Comparison of ENCODE assay signal across 25 cellular contexts in genomic region chr12:95131589-95132335, GRCh38. TPM values are rescaled to one million over a fixed set of nuclear protein-coding genes. Genes with fewer than 3 reads are reported as not detected.
A peak's percentile ranks its signal among the peaks of the same experiment; 100 is the strongest.
DNase-seq lines count a peak whose midpoint lies in the region; ATAC-seq, FAIRE-seq and TF ChIP-seq lines count a peak whose summit lies in the region.
"Had no signal": no experiment of that assay in that cellular context is flagged by ENCODE, and none has a peak within 500 bp of the region (broad histone marks: within the 10 kb centered on the region; RNA-seq: fewer than 3 reads in every experiment).

No MANE protein-coding gene starts in this region.

- whole genome bisulfite sequencing in K562 (ENCODE audit: insufficient coverage, low coverage, missing lambda C conversion rate), result 85% methylated on average over 10 of the region's 10 CpGs
- no CpG with 5 or more reads among the region's 10 CpGs for WGBS in H9 (ENCODE audit: extremely low coverage, insufficient read length, low lambda C conversion rate)

- no peak overlapping the region for H2BK15ac ChIP-seq in H9 (ENCODE audit: low read depth, low read length)

- H3K27me3 ChIP-seq in K562 (ENCODE audit: control insufficient read depth in 2 of 2, insufficient read depth in 2 of 2, low read length in 2 of 2) (no peaks in the 10 kb centered on the region), tibial artery (no peaks in the 10 kb centered on the region), H9 (ENCODE audit: insufficient read depth, low read length) (no peaks in the 10 kb centered on the region)
- H3K27me3 ChIP-seq: body of pancreas, MG63, neural progenitor cell had no signal

- H2BK120ac ChIP-seq in H9 (ENCODE audit: low read depth, low read length, poor library complexity, severe bottlenecking), result no peak overlapping the region

- H4K5ac ChIP-seq in H9 (ENCODE audit: insufficient read length, low read depth, low read length), result no peak overlapping the region

- no peak overlapping the region for H3K4ac ChIP-seq in H9 (ENCODE audit: low read depth, low read length)

- no peak overlapping the region for H3K27ac Mint-ChIP-seq in H9
- H3K27ac Mint-ChIP-seq: activated CD4-positive, alpha-beta T cell treated with anti-CD3 and anti-CD28 coated beads for 36 hours; HFFc6; immature natural killer cell; neural progenitor cell; T-helper 1 cell treated with Interleukin-12 subunit alpha and Interleukin-12 subunit beta and Interleukin-4 antibody, amounts not matched to agents 30 μg/mL and 1 μg/mL, for 36 hours had no signal

- peaks cover 7% of the 10 kb centered on the region; the same call in 1 of the 3 replicates for H3K36me3 ChIP-seq in K562 (ENCODE audit: control insufficient read depth, insufficient read depth, low read length)
- peaks cover 0 to 16% (median 0%) of the 10 kb centered on the region in 3 donors for H3K36me3 ChIP-seq in tibial artery
- H3K36me3 ChIP-seq: MG63 had no signal

- H3K9me1 ChIP-seq in K562 (ENCODE audit: control insufficient read depth, insufficient read depth, low read length), result no peaks in the 10 kb centered on the region

- no peak for TF ChIP-seq RAD21 in K562 (CRISPR knock-in tag; conservative IDR thresholded peaks at IDR 0.05 in 1 of 2, IDR thresholded peaks at IDR 0.05 in 1 of 2)

- H3K27ac ChIP-seq in K562 (ENCODE audit: extremely low read depth, low read depth, low read length) (no peak overlapping the region), tibial artery (peak overlapping the region; percentile 2 to 15), H9 (ENCODE audit: insufficient read length, low read depth, low read length) (no peak overlapping the region)
- H3K27ac ChIP-seq: body of pancreas, neural progenitor cell had no signal

- DNase-seq in NOMO-1 treated with DMSO at 0.1 percent for 48 hours (lab: John Stamatoyannopoulos, UW; ENCODE audit: unreplicated experiment) (peak; percentile 45), NOMO-1 treated with dmso at 0.1 percent for 144 hours (lab: John Stamatoyannopoulos, UW; ENCODE audit: unreplicated experiment) (no peak), K562 (ENCODE audit: extremely low read depth in 1 of 4, low spot score in 3 of 4) (no peak), left lobe of liver (ENCODE audit: low spot score) (no peak), tibial artery (peak in 1 of 2 donors; percentile 32), H9 (no peak), NCI-H1048 (lab: John Stamatoyannopoulos, UW) (no peak)
- DNase-seq: activated CD4-positive, alpha-beta T cell treated with anti-CD3 and anti-CD28 coated beads for 36 hours; activated gamma-delta T cell; body of pancreas; foreskin melanocyte; HFFc6; hippocampal formation; immature natural killer cell; KBM-7; MG63; NCI-H1694; NCI-H2171; NCI-H510A treated with DMSO at 0.1 percent for 48 hours; NK-92 treated with Interleukin-12 subunit alpha and Interleukin-12 subunit beta, amount 100 ng/mL, for 24 hours had no signal

- H3K4me1 ChIP-seq in K562 (replicated peaks in 1 of 2; ENCODE audit: control insufficient read depth in 2 of 2, insufficient read depth in 2 of 2, low read length in 2 of 2) (no peaks in the 10 kb centered on the region), tibial artery (peaks cover 0 to 14% (median 0%) of the 10 kb centered on the region in 4 donors), H9 (ENCODE audit: insufficient read depth, low read length) (no peaks in the 10 kb centered on the region)
- H3K4me1 ChIP-seq: body of pancreas, neural progenitor cell had no signal

- no peak overlapping the region for H2BK20ac ChIP-seq in H9 (ENCODE audit: low read depth, low read length, poor library complexity, severe bottlenecking)

- no peak overlapping the region for H2BK12ac ChIP-seq in H9 (ENCODE audit: insufficient read length, low read depth, low read length)

- no peak overlapping the region for H3K9ac ChIP-seq in K562 (ENCODE audit: insufficient read depth in 1 of 2, low read depth in 2 of 2, low read length in 2 of 2)
- H3K9ac ChIP-seq in H9 (ENCODE audit: extremely low read depth, insufficient read length, low read length), result no peak overlapping the region
- H3K9ac ChIP-seq: neural progenitor cell had no signal

- H3K9me3 ChIP-seq in K562 (replicated peaks; ENCODE audit: control insufficient read depth, insufficient read depth, low read depth, low read length) (no peaks in the 10 kb centered on the region), tibial artery (no peaks in the 10 kb centered on the region), H9 (ENCODE audit: control insufficient read depth, low read depth, low read length) (no peaks in the 10 kb centered on the region)
- H3K9me3 ChIP-seq: body of pancreas, MG63 had no signal

- H3K4me3 Mint-ChIP-seq in H9, result no peak overlapping the region
- H3K4me3 Mint-ChIP-seq: activated CD4-positive, alpha-beta T cell treated with anti-CD3 and anti-CD28 coated beads for 36 hours; HFFc6; immature natural killer cell; neural progenitor cell; T-helper 1 cell treated with Interleukin-12 subunit alpha and Interleukin-12 subunit beta and Interleukin-4 antibody, amounts not matched to agents 30 μg/mL and 1 μg/mL, for 36 hours had no signal

- H3K4me2 ChIP-seq in K562 (ENCODE audit: insufficient read depth, low read length) (no peak overlapping the region), H9 (ENCODE audit: insufficient read depth, insufficient read length, low read length) (no peak overlapping the region)
- H3K4me2 ChIP-seq: neural progenitor cell had no signal

- ATAC-seq in K562, result no peak
- peak; percentile 41 for ATAC-seq in left lobe of liver
- no peak for ATAC-seq in HG03521 (IDR thresholded peaks at IDR 0.05; ENCODE audit: unreplicated experiment)
- ATAC-seq: activated CD4-positive, alpha-beta T cell treated with anti-CD3 and anti-CD28 coated beads for 36 hours; body of pancreas had no signal

- H3K9me3 Mint-ChIP-seq in H9, result no peaks in the 10 kb centered on the region
- H3K9me3 Mint-ChIP-seq: HFFc6; immature natural killer cell; neural progenitor cell; T-helper 1 cell treated with Interleukin-12 subunit alpha and Interleukin-12 subunit beta and Interleukin-4 antibody, amounts not matched to agents 30 μg/mL and 1 μg/mL, for 36 hours had no signal

- H3K79me2 ChIP-seq in K562 (ENCODE audit: control insufficient read depth, insufficient read depth, low read length) (no peaks in the 10 kb centered on the region), H9 (ENCODE audit: insufficient read depth, low read length) (no peaks in the 10 kb centered on the region)

- no peak for TF ChIP-seq EP300 in K562 (IDR thresholded peaks at IDR 0.05; ENCODE audit: low read length)

- H3K4me3 ChIP-seq in K562 (no peak overlapping the region), tibial artery (no peak overlapping the region)
- H3K4me3 ChIP-seq: body of pancreas, MG63, neural progenitor cell had no signal

- intact Hi-C loops in K562 (cut with micrococcal nuclease) (loop anchor here (5.0 kb wide), 1 partner anchor 86 kb away; the partner anchor contains the start of genes FGD6 and VEZT), tibial artery (cut with DNase I; ENCODE audit: low total_unique reads) (no loop called here)

- FAIRE-seq in K562 (lab: Jason Lieb, UNC), result no peak
- FAIRE-seq: A204.1, GM19239 had no signal

- H3K4me1 Mint-ChIP-seq in H9, result no peaks in the 10 kb centered on the region
- H3K4me1 Mint-ChIP-seq: activated CD4-positive, alpha-beta T cell treated with anti-CD3 and anti-CD28 coated beads for 36 hours; immature natural killer cell; neural progenitor cell had no signal

- peaks cover 20 to 76% (median 32%) of the 10 kb centered on the region in 3 experiments for H3K36me3 Mint-ChIP-seq in H9 (ENCODE audit: insufficient read depth in 1 of 3, low read depth in 3 of 3)
- H3K36me3 Mint-ChIP-seq: immature natural killer cell had no signal

- TF ChIP-seq CTCF in K562 (IDR thresholded peaks at IDR 0.05 in 2 of 3, conservative IDR thresholded peaks at IDR 0.05 in 1 of 3; ENCODE audit: insufficient read depth in 2 of 3, low read depth in 1 of 3, low read length in 3 of 3) (no peak), tibial artery (IDR thresholded peaks at IDR 0.05) (no peak), H9 (conservative IDR thresholded peaks at IDR 0.05) (no peak)

- POLR2A ChIA-PET in K562 (lab: Yijun Ruan, JAX), result no interaction called here

- no peaks in the 10 kb centered on the region for H3K79me1 ChIP-seq in H9 (ENCODE audit: insufficient read depth, low read depth, low read length, poor library complexity, severe bottlenecking)

- H2AK5ac ChIP-seq in H9 (ENCODE audit: insufficient read length, low read length), result no peak overlapping the region

- H4K8ac ChIP-seq in H9 (replicated peaks; ENCODE audit: insufficient read length, low read depth, low read length), result no peak overlapping the region

- in situ Hi-C loops in K562 (cut with MboI), result no loop called here

- BruUV-seq in K562 (replicated peaks; lab: Mats Ljungman, UMichigan), result no TSS peak

- H3K27me3 Mint-ChIP-seq in H9 (ENCODE audit: low read depth), result no peaks in the 10 kb centered on the region
- H3K27me3 Mint-ChIP-seq: activated CD4-positive, alpha-beta T cell treated with anti-CD3 and anti-CD28 coated beads for 36 hours had no signal

- no peak overlapping the region for H3K23ac ChIP-seq in H9 (ENCODE audit: insufficient read length, low read depth, low read length)

- H3K14ac ChIP-seq in H9 (ENCODE audit: insufficient read depth, low read length), result no peak overlapping the region

- CTCF ChIA-PET in K562 (lab: Yijun Ruan, JAX; ENCODE audit: low intra/inter-chr PET ratio), result no interaction called here

- H4K91ac ChIP-seq in H9 (ENCODE audit: insufficient read length, low read depth, low read length), result no peak overlapping the region

- no peak for TF ChIP-seq POLR2A in K562 (conservative IDR thresholded peaks at IDR 0.05)

- no peak overlapping the region for H3K56ac ChIP-seq in H9 (ENCODE audit: insufficient read length, low read depth, low read length)

- no peak overlapping the region for H3K18ac ChIP-seq in H9 (ENCODE audit: insufficient read length, low read depth, low read length)

- no peak overlapping the region for H3T11ph ChIP-seq in H9 (ENCODE audit: low read length)

- no peak overlapping the region for H2BK5ac ChIP-seq in H9 (ENCODE audit: insufficient read length, low read length)

- no peaks in the 10 kb centered on the region for H3K23me2 ChIP-seq in H9 (ENCODE audit: insufficient read length, low read depth, low read length, poor library complexity, severe bottlenecking)

- H4K20me1 ChIP-seq in K562 (replicated peaks; ENCODE audit: control insufficient read depth, insufficient read depth, low read length), result no peaks in the 10 kb centered on the region
- no peaks in the 10 kb centered on the region for H4K20me1 ChIP-seq in H9 (ENCODE audit: control insufficient read depth, insufficient read depth, insufficient read length)

- H2AFZ ChIP-seq in K562 (ENCODE audit: low read depth, low read length), result no peak overlapping the region
- no peak overlapping the region for H2AFZ ChIP-seq in H9 (ENCODE audit: low read length)
- H2AFZ ChIP-seq: neural progenitor cell had no signal

RNA-seq across cellular contexts. Expression of gene NR2C1, which starts 58.3 kb away (rescaled TPM):
- total RNA-seq in K562 (2011; cell fraction: chromatin; rRNA removed; ENCODE audit: low replicate concordance), result 55.0 and 149 TPM in 2 replicates
- total RNA-seq in K562 (2011; cell fraction: nucleolus; rRNA removed), result 27.5 and 31.3 TPM in 2 replicates
- total RNA-seq in K562 (2011; cell fraction: nucleoplasm; rRNA removed), result 43.5 and 64.3 TPM in 2 replicates
- 25.3 and 28.8 TPM in 2 replicates for total RNA-seq in K562 (2014; rRNA removed)
- 35.1 and 35.6 TPM in 2 replicates for total RNA-seq in K562 (2014; rRNA removed; fragmentation: Illumina TruSeq; extraction: Trizol)
- 35.9 and 39.7 TPM in 2 replicates for total RNA-seq in K562 (2015; rRNA removed; fragmentation: Illumina TruSeq; extraction: Trizol)
- total RNA-seq in K562 (2021), result 27.6 and 27.9 TPM in 2 replicates
- 42.4 and 47.3 TPM in 2 replicates for polyA plus RNA-seq in K562 (2011; rRNA removed)
- polyA plus RNA-seq in K562 (2011; cell fraction: cytosol; rRNA removed), result 5.9 and 14.0 TPM in 2 replicates
- 90.9 and 143 TPM in 2 replicates for polyA plus RNA-seq in K562 (2011; cell fraction: nucleus; rRNA removed)
- 16.7 and 26.9 TPM in 2 replicates for polyA plus RNA-seq in K562 (2012)
- polyA plus RNA-seq in K562 (2014; fragmentation: Illumina TruSeq; extraction: Trizol), result 35.7 and 41.1 TPM in 2 replicates
- polyA plus RNA-seq in K562 (2014; fragmentation: Nextera tagmentation; extraction: Ambion mirVana), result 10 to 100 TPM in 1 of 2 experiments, 1 to 10 TPM in 1; 8.5 to 12.8 TPM
- 36.2 and 37.9 TPM in 2 replicates for polyA plus RNA-seq in K562 (2014; rRNA removed)
- polyA minus RNA-seq in K562 (2011; rRNA and poly(A)+ RNA removed), result 30.1 and 36.1 TPM in 2 replicates
- polyA minus RNA-seq in K562 (2011; cell fraction: cytosol; rRNA and poly(A)+ RNA removed), result 11.6 and 17.8 TPM in 2 replicates
- 34.3 and 57.3 TPM in 2 replicates for polyA minus RNA-seq in K562 (2011; cell fraction: nucleus; rRNA and poly(A)+ RNA removed)
- total RNA-seq in left lobe of liver, result 21.5 TPM
- 42.5 and 47.0 TPM in 2 replicates for total RNA-seq in H9 (2021)

Comparison
In these comparisons a context has a peak if more than half of its experiments do, and no peak if none do; other contexts are left out.
1. H3K27ac ChIP-seq: peak in tibial artery (2 of 2); none in K562 (single experiment) and H9 (single experiment).